Comparison of ENCODE assay signal across 8 cellular contexts in the genomic region with DNA sequence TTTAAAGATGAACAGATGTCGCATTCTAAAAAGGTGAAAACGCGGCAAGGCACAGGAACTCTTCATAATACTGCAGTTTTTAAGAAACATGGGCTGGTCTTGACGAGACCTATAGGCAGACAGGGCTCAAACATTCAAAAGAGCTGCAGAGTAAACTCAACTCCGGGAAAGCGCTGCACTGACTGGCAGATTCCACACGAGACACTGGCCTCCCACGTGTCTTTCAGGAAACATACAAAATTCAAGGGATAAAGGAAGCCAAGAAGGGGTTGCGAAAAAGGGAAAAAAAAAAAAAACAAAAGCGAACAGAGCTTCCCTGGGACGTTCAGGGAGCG.
DNase-seq lines count a peak whose midpoint lies in the region; ATAC-seq and TF ChIP-seq lines count a peak whose summit lies in the region.

No MANE protein-coding gene starts in this region.

- peak overlapping the region; percentile 83 to 91 for H3K4me3 Mint-ChIP-seq in stimulated activated naive B cell treated with anti-CD40 and anti-IgM and Interleukin-4, amounts not matched to agents 10 μg/mL and 1 μg/mL and 100 μg/mL, for 72 hours

- H3K4me3 ChIP-seq in coronary artery, result peak overlapping the region; percentile 100

- peak overlapping the region; percentile 98 for H3K27ac Mint-ChIP-seq in stimulated activated naive B cell treated with anti-CD40 and anti-IgM and Interleukin-4, amounts not matched to agents 10 μg/mL and 1 μg/mL and 100 μg/mL, for 72 hours

- ATAC-seq in HG02759 (IDR thresholded peaks at IDR 0.05; ENCODE audit: unreplicated experiment), result peak; percentile 33
- peak; percentile 28 to 30 for ATAC-seq in stimulated activated naive B cell treated with anti-CD40 and anti-IgM and Interleukin-4, amounts not matched to agents 10 μg/mL and 1 μg/mL and 100 μg/mL, for 72 hours (replicated peaks)

- H3K4me1 Mint-ChIP-seq in stimulated activated naive B cell treated with anti-CD40 and anti-IgM and Interleukin-4, amounts not matched to agents 10 μg/mL and 1 μg/mL and 100 μg/mL, for 72 hours, result peaks cover 8 to 15% of the 10 kb centered on the region in 2 donors

- no peaks in the 10 kb centered on the region for H3K27me3 Mint-ChIP-seq in stimulated activated naive B cell treated with anti-CD40 and anti-IgM and Interleukin-4, amounts not matched to agents 10 μg/mL and 1 μg/mL and 100 μg/mL, for 72 hours

- TF ChIP-seq CTCF in coronary artery (IDR thresholded peaks at IDR 0.05), result no peak

- peaks cover 42 to 46% of the 10 kb centered on the region in 2 donors for H3K36me3 Mint-ChIP-seq in stimulated activated naive B cell treated with anti-CD40 and anti-IgM and Interleukin-4, amounts not matched to agents 10 μg/mL and 1 μg/mL and 100 μg/mL, for 72 hours

- H3K27ac ChIP-seq in coronary artery, result peak overlapping the region; percentile 100

- H3K9me3 Mint-ChIP-seq in stimulated activated naive B cell treated with anti-CD40 and anti-IgM and Interleukin-4, amounts not matched to agents 10 μg/mL and 1 μg/mL and 100 μg/mL, for 72 hours, result no peaks in the 10 kb centered on the region

- peak in 3 of 4 experiments; percentile 25 to 28 (median 26) for DNase-seq in stimulated activated CD4-positive, alpha-beta T cell treated with anti-CD3 and anti-CD28 coated beads, Interleukin-1b, Interleukin-23, amount 100 ng/mL, for 24 hours (ENCODE audit: low read depth in 4 of 4, low spot score in 1 of 4)
- DNase-seq in stimulated activated CD4-positive, alpha-beta T cell treated with anti-CD3 and anti-CD28 coated beads, Interleukin-2, amount 100 ng/mL, for 48 hours, result no peak
- DNase-seq in NCI-H146 treated with DMSO at 0.1 percent for 48 hours (lab: John Stamatoyannopoulos, UW; ENCODE audit: unreplicated experiment) (peak; percentile 63), T-helper 22 cell (ENCODE audit: low read depth) (peak; percentile 32), coronary artery (ENCODE audit: low spot score) (no peak), left kidney (ENCODE audit: low read depth, low spot score) (peak; percentile 93)
- no peak for DNase-seq in stimulated activated naive B cell treated with anti-CD40 and anti-IgM and Interleukin-4, amounts not matched to agents 10 μg/mL and 1 μg/mL and 100 μg/mL, for 72 hours

Comparison
In these comparisons a context has a peak if more than half of its experiments do, and no peak if none do; other contexts are left out.
1. DNase-seq: peak in stimulated activated CD4-positive, alpha-beta T cell treated with anti-CD3 and anti-CD28 coated beads, Interleukin-1b, Interleukin-23, amount 100 ng/mL, for 24 hours (3 of 4), NCI-H146 treated with DMSO at 0.1 percent for 48 hours (single experiment), T-helper 22 cell (single experiment) and left kidney (single experiment); none in stimulated activated CD4-positive, alpha-beta T cell treated with anti-CD3 and anti-CD28 coated beads, Interleukin-2, amount 100 ng/mL, for 48 hours (0 of 2), coronary artery (single experiment) and stimulated activated naive B cell treated with anti-CD40 and anti-IgM and Interleukin-4, amounts not matched to agents 10 μg/mL and 1 μg/mL and 100 μg/mL, for 72 hours (single experiment).